In genomic region chr5:111954516-111955337, GRCh38 we compare ENCODE assay signal across 13 cellular contexts.
A peak's percentile ranks its signal among the peaks of the same experiment; 100 is the strongest.
DNase-seq lines count a peak whose midpoint lies in the region; ATAC-seq, FAIRE-seq and TF ChIP-seq lines count a peak whose summit lies in the region.
"Had no signal": no experiment of that assay in that cellular context is flagged by ENCODE, and none has a peak within 500 bp of the region (broad histone marks: within the 10 kb centered on the region; RNA-seq: fewer than 3 reads in every experiment).

No MANE protein-coding gene starts in this region.

- H3K4me3 ChIP-seq in cardiac muscle cell (no peak overlapping the region), PC-3 (ENCODE audit: low read length) (no peak overlapping the region), smooth muscle cell (no peak overlapping the region), pancreas (no peak overlapping the region), HAP-1 (no peak overlapping the region)
- H3K4me3 ChIP-seq: A549, coronary artery had no signal

- no peaks in the 10 kb centered on the region for H3K9me3 ChIP-seq in cardiac muscle cell (ENCODE audit: low read depth)
- H3K9me3 ChIP-seq in PC-3 (ENCODE audit: low read length): no peaks in the 10 kb centered on the region
- no peaks in the 10 kb centered on the region for H3K9me3 ChIP-seq in smooth muscle cell (replicated peaks; ENCODE audit: low read depth)
- no peaks in the 10 kb centered on the region for H3K9me3 ChIP-seq in pancreas
- H3K9me3 ChIP-seq in HAP-1: no peaks in the 10 kb centered on the region
- H3K9me3 ChIP-seq: A549 had no signal

- H3F3A ChIP-seq in PC-3 (ENCODE audit: low read length, unreplicated experiment): no peaks in the 10 kb centered on the region
- H3F3A ChIP-seq in smooth muscle cell (ENCODE audit: low read depth): no peaks in the 10 kb centered on the region

- POLR2A ChIA-PET in PC-3 (lab: Charles Lee; ENCODE audit: unreplicated experiment): no interaction called here

- intact Hi-C loops in cardiac septum (cut with DNase I): no loop called here
- intact Hi-C loops in PC-3 (cut with micrococcal nuclease): loop anchor here (5.0 kb wide), 1 partner anchor 52 kb away; no protein-coding TSS in a partner anchor
- intact Hi-C loops in pancreas (cut with DNase I): no loop called here

- 34% methylated on average over 2 of the region's 2 CpGs for WGBS in smooth muscle cell (ENCODE audit: low lambda C conversion rate)
- 75 to 85% methylated on average over 2 of the region's 2 CpGs for WGBS in pancreas, 2 donors

- H3K27me3 ChIP-seq in cardiac muscle cell (no peaks in the 10 kb centered on the region), PC-3 (ENCODE audit: low read length) (no peaks in the 10 kb centered on the region), smooth muscle cell (ENCODE audit: low read depth) (no peaks in the 10 kb centered on the region), pancreas (no peaks in the 10 kb centered on the region), HAP-1 (ENCODE audit: low read depth) (no peaks in the 10 kb centered on the region)

- H2AFZ ChIP-seq in PC-3 (ENCODE audit: low read length) (no peak overlapping the region), smooth muscle cell (ENCODE audit: low read depth) (peak overlapping the region; percentile 37)

- H3K36me3 ChIP-seq in cardiac muscle cell: no peaks in the 10 kb centered on the region
- no peaks in the 10 kb centered on the region for H3K36me3 ChIP-seq in PC-3 (ENCODE audit: low read depth, low read length)
- no peaks in the 10 kb centered on the region for H3K36me3 ChIP-seq in smooth muscle cell (ENCODE audit: low read depth)
- H3K36me3 ChIP-seq in pancreas: no peaks in the 10 kb centered on the region
- H3K36me3 ChIP-seq in HAP-1 (replicated peaks): no peaks in the 10 kb centered on the region

- FAIRE-seq in pancreas (lab: Jason Lieb, UNC): no peak
- FAIRE-seq: A549 had no signal

- TF ChIP-seq CTCF in cardiac muscle cell (IDR thresholded peaks at IDR 0.05; ENCODE audit: low read depth, low read length) (no peak), PC-3 (conservative IDR thresholded peaks at IDR 0.05; ENCODE audit: low read depth, low read length) (no peak), smooth muscle cell (IDR thresholded peaks at IDR 0.05; ENCODE audit: borderline replicate concordance, insufficient read depth, poor library complexity, severe bottlenecking) (no peak), pancreas (IDR thresholded peaks at IDR 0.05) (no peak)

- CTCF ChIA-PET in PC-3 (lab: Charles Lee): interaction anchor here (0.5 kb wide), 1 partner anchor 619 kb away, joined by 5 read pairs; no protein-coding TSS in a partner anchor

- DNase-seq in cardiac muscle cell (ENCODE audit: low read depth in 1 of 2, low spot score in 1 of 2): no peak
- DNase-seq in cardiac septum (ENCODE audit: low spot score): no peak
- DNase-seq in PC-3: peak; percentile 13
- no peak for DNase-seq in smooth muscle cell (lab: John Stamatoyannopoulos, UW; ENCODE audit: unreplicated experiment)
- no peak for DNase-seq in pancreas
- DNase-seq in HAP-1 (ENCODE audit: low spot score in 2 of 2): no peak
- no peak for DNase-seq in DMS79 treated with DMSO at 0.1 percent for 48 hours (lab: John Stamatoyannopoulos, UW)
- DNase-seq: immature natural killer cell, NCI-H1105 treated with DMSO at 0.1 percent for 48 hours, SIG-M5 had no signal

- no peak overlapping the region for H3K4me2 ChIP-seq in PC-3 (ENCODE audit: low read length)
- peak overlapping the region; percentile 18 for H3K4me2 ChIP-seq in smooth muscle cell
- H3K4me2 ChIP-seq: A549 had no signal

- H3K4me1 ChIP-seq in cardiac muscle cell (ENCODE audit: low read depth) (peaks cover 15% of the 10 kb centered on the region), PC-3 (ENCODE audit: insufficient read depth, low read length) (no peaks in the 10 kb centered on the region), smooth muscle cell (ENCODE audit: low read depth) (no peaks in the 10 kb centered on the region), pancreas (no peaks in the 10 kb centered on the region), HAP-1 (no peaks in the 10 kb centered on the region)
- H3K4me1 ChIP-seq: A549 had no signal

- H3K79me2 ChIP-seq in PC-3 (ENCODE audit: low read length) (no peaks in the 10 kb centered on the region), smooth muscle cell (ENCODE audit: low read depth) (no peaks in the 10 kb centered on the region)

- no peaks in the 10 kb centered on the region for H3K9me2 ChIP-seq in PC-3 (replicated peaks; ENCODE audit: low read length)

- in situ Hi-C loops in HAP-1 (cut with MboI; ENCODE audit: low sequenced_read_pairs): no loop called here

- H3K27ac ChIP-seq in cardiac muscle cell: peak overlapping the region; percentile 10
- H3K27ac ChIP-seq in PC-3 (ENCODE audit: low read length): no peak overlapping the region
- H3K27ac ChIP-seq in smooth muscle cell (ENCODE audit: low read depth): peak overlapping the region; percentile 62
- no peak overlapping the region for H3K27ac ChIP-seq in pancreas
- H3K27ac ChIP-seq: A549, coronary artery had no signal

- ATAC-seq in HG02884 (IDR thresholded peaks at IDR 0.05; ENCODE audit: unreplicated experiment) (peak; percentile 79), PC-3 (no peak), pancreas (no peak)
- ATAC-seq: A549 had no signal

- no TSS peak for BruUV-seq in PC-3 (replicated peaks; lab: Mats Ljungman, UMichigan)

- no peak overlapping the region for H3K9ac ChIP-seq in PC-3 (ENCODE audit: low read length)
- H3K9ac ChIP-seq in smooth muscle cell (ENCODE audit: low read depth): no peak overlapping the region

- H4K20me1 ChIP-seq in PC-3 (ENCODE audit: low read length) (no peaks in the 10 kb centered on the region), smooth muscle cell (ENCODE audit: low read depth) (no peaks in the 10 kb centered on the region)

Comparison
In these comparisons a context has a peak if more than half of its experiments do, and no peak if none do; other contexts are left out.
1. H3K27ac ChIP-seq: peak in cardiac muscle cell (single experiment) and smooth muscle cell (single experiment); none in PC-3 (single experiment) and pancreas (0 of 4).